ENCODE assay signal across 28 cellular contexts in the genomic region with DNA sequence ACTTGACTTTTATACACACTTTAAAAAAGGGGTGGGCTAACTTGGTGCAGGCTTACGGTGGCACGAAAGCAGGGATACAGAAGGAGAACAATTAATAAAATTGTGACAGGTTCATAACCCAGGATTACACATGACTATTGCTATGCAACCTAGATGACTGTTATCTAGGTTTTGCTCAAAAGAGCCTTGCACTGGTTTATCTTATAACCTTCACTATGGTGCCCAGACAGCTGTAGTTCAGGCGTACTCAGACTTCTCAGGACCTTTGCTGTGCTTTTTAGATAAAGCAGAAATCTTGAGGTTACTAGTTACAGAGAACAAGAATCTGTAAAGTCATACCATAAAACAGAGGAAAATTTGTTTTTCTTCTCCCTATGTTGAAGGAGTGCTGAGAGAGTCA. TPM values are rescaled to one million over a fixed set of nuclear protein-coding genes. Genes with fewer than 3 reads are reported as not detected.
DNase-seq lines count a peak whose midpoint lies in the region; ATAC-seq and TF ChIP-seq lines count a peak whose summit lies in the region.
"Had no signal": no experiment of that assay in that cellular context is flagged by ENCODE, and none has a peak within 500 bp of the region (broad histone marks: within the 10 kb centered on the region; RNA-seq: fewer than 3 reads in every experiment).

No MANE protein-coding gene starts in this region.

- H3K36me3 ChIP-seq in HUES64 (ENCODE audit: insufficient read depth, low read length): no peaks in the 10 kb centered on the region
- H3K36me3 ChIP-seq: BLaER1, cardiac muscle cell, HAP-1, left lung, MG63 had no signal

- peak overlapping the region; percentile 93 to 98 (median 94) for H3K27ac Mint-ChIP-seq in nephron
- no peak overlapping the region for H3K27ac Mint-ChIP-seq in activated T-cell treated with anti-CD3 and anti-CD28 coated beads, Interleukin-2, amount 50 U/mL, for 24 hours
- H3K27ac Mint-ChIP-seq: stimulated activated naive B cell treated with anti-CD40 and anti-IgM and Interleukin-4, amounts not matched to agents 10 μg/mL and 1 μg/mL and 100 μg/mL, for 72 hours; T-helper 17 cell had no signal

- peaks cover 35% of the 10 kb centered on the region for H3K4me1 Mint-ChIP-seq in nephron
- no peaks in the 10 kb centered on the region for H3K4me1 Mint-ChIP-seq in activated T-cell treated with anti-CD3 and anti-CD28 coated beads, Interleukin-2, amount 50 U/mL, for 24 hours (ENCODE audit: low read depth)
- H3K4me1 Mint-ChIP-seq: stimulated activated naive B cell treated with anti-CD40 and anti-IgM and Interleukin-4, amounts not matched to agents 10 μg/mL and 1 μg/mL and 100 μg/mL, for 72 hours; T-helper 17 cell had no signal

- H3K27ac ChIP-seq in 22Rv1 (peak overlapping the region; percentile 65; the same call in 1 of the 2 replicates), HUES64 (ENCODE audit: low read depth, low read length) (peak overlapping the region; percentile 95)
- H3K27ac ChIP-seq: BLaER1, cardiac muscle cell, SK-N-MC, skin epidermis had no signal

- ATAC-seq in GM21529 (IDR thresholded peaks at IDR 0.05; ENCODE audit: unreplicated experiment) (no peak), GM18519 (IDR thresholded peaks at IDR 0.05; ENCODE audit: low FRiP score, unreplicated experiment) (no peak), GM18498 (IDR thresholded peaks at IDR 0.05; ENCODE audit: unreplicated experiment) (no peak)
- ATAC-seq: stimulated activated naive B cell treated with anti-CD40 and anti-IgM and Interleukin-4, amounts not matched to agents 10 μg/mL and 1 μg/mL and 100 μg/mL, for 72 hours; T-helper 17 cell had no signal

- TF ChIP-seq CTCF in 22Rv1 (IDR thresholded peaks at IDR 0.05) (no peak), epithelial cell of proximal tubule (conservative IDR thresholded peaks at IDR 0.05; ENCODE audit: low read depth, low read length) (no peak), nephron (IDR thresholded peaks at IDR 0.05; ENCODE audit: unreplicated experiment in 3 of 3) (no peak)

- H3K9ac ChIP-seq in HUES64 (ENCODE audit: low read depth, low read length): no peak overlapping the region
- H3K9ac ChIP-seq: BLaER1 had no signal

- no peak for DNase-seq in epithelial cell of proximal tubule (ENCODE audit: low read depth)
- DNase-seq in activated T-cell treated with anti-CD3 and anti-CD28 coated beads, Interleukin-2, amount 50 U/mL, for 24 hours: no peak
- DNase-seq: activated CD8-positive, alpha-beta memory T cell treated with anti-CD3 and anti-CD28 coated beads, Interleukin-2, amount 50 U/mL, for 48 hours; activated gamma-delta T cell treated with Interleukin-2 at 50 U/mL for 16 hours; EL; head of caudate nucleus; MG63; NCI-H1436 treated with DMSO at 0.1 percent for 48 hours; NCI-H2171; NCI-H526; stimulated activated CD4-positive, alpha-beta T cell treated with anti-CD3 and anti-CD28 coated beads, Interleukin-2, amount 100 ng/mL, for 48 hours; stimulated activated naive B cell treated with anti-CD40 and anti-IgM and Interleukin-4, amounts not matched to agents 10 μg/mL and 1 μg/mL and 100 μg/mL, for 72 hours; T-helper 17 cell had no signal

- H3K27me3 ChIP-seq in HUES64 (ENCODE audit: insufficient read depth, low read length): no peaks in the 10 kb centered on the region
- H3K27me3 ChIP-seq: BLaER1, cardiac muscle cell, left lung, MG63 had no signal

- no peaks in the 10 kb centered on the region for H3K36me3 Mint-ChIP-seq in nephron (ENCODE audit: low read depth)
- H3K36me3 Mint-ChIP-seq in activated T-cell treated with anti-CD3 and anti-CD28 coated beads, Interleukin-2, amount 50 U/mL, for 24 hours (ENCODE audit: low read depth): no peaks in the 10 kb centered on the region
- H3K36me3 Mint-ChIP-seq: stimulated activated naive B cell treated with anti-CD40 and anti-IgM and Interleukin-4, amounts not matched to agents 10 μg/mL and 1 μg/mL and 100 μg/mL, for 72 hours had no signal

- H3K4me3 Mint-ChIP-seq in nephron: no peak overlapping the region
- H3K4me3 Mint-ChIP-seq in activated T-cell treated with anti-CD3 and anti-CD28 coated beads, Interleukin-2, amount 50 U/mL, for 24 hours: no peak overlapping the region
- H3K4me3 Mint-ChIP-seq: stimulated activated naive B cell treated with anti-CD40 and anti-IgM and Interleukin-4, amounts not matched to agents 10 μg/mL and 1 μg/mL and 100 μg/mL, for 72 hours; T-helper 17 cell had no signal

- H3K4me3 ChIP-seq in HUES64 (ENCODE audit: low read length) (no peak overlapping the region), epithelial cell of proximal tubule (ENCODE audit: low read depth, low read length) (peak overlapping the region; percentile 56)
- H3K4me3 ChIP-seq: BLaER1, cardiac muscle cell, HAP-1, left lung, MG63, SK-N-MC had no signal

- peaks cover 42% of the 10 kb centered on the region for H3K4me1 ChIP-seq in HUES64 (ENCODE audit: insufficient read depth, low read length)
- H3K4me1 ChIP-seq: HAP-1 had no signal

- no peaks in the 10 kb centered on the region for H3K9me3 Mint-ChIP-seq in nephron
- peaks cover 2% of the 10 kb centered on the region for H3K9me3 Mint-ChIP-seq in activated T-cell treated with anti-CD3 and anti-CD28 coated beads, Interleukin-2, amount 50 U/mL, for 24 hours
- H3K9me3 Mint-ChIP-seq: stimulated activated naive B cell treated with anti-CD40 and anti-IgM and Interleukin-4, amounts not matched to agents 10 μg/mL and 1 μg/mL and 100 μg/mL, for 72 hours had no signal

- 97% methylated on average over 3 of the region's 3 CpGs for WGBS in HUES64

- H3K27me3 Mint-ChIP-seq in nephron (ENCODE audit: low read depth): peaks cover 4% of the 10 kb centered on the region
- H3K27me3 Mint-ChIP-seq in activated T-cell treated with anti-CD3 and anti-CD28 coated beads, Interleukin-2, amount 50 U/mL, for 24 hours: peaks cover 3% of the 10 kb centered on the region
- H3K27me3 Mint-ChIP-seq: stimulated activated naive B cell treated with anti-CD40 and anti-IgM and Interleukin-4, amounts not matched to agents 10 μg/mL and 1 μg/mL and 100 μg/mL, for 72 hours; T-helper 17 cell had no signal

- H3K9me3 ChIP-seq in HUES64 (ENCODE audit: insufficient read depth, low read depth, low read length): no peaks in the 10 kb centered on the region
- H3K9me3 ChIP-seq: BLaER1, HAP-1, left lung, MG63 had no signal

RNA-seq across cellular contexts. Expression of a gene that starts 44.4 kb away (rescaled TPM):
- polyA plus RNA-seq in HUES64 (2013, experiment 1 of 2): not detected
- not detected for polyA plus RNA-seq in HUES64 (2013, experiment 2 of 2)
- 0.06 and 0.22 TPM in 2 replicates for total RNA-seq in epithelial cell of proximal tubule
- total RNA-seq: A673, cardiac muscle cell, left lung, pulmonary artery endothelial cell, RPMI7951, T-helper 17 cell had no signal
- polyA plus RNA-seq: cardiac muscle cell had no signal
